10 cellular contexts compared by ENCODE assay signal in genomic region chr2:200373196-200373595, GRCh38.
A peak's percentile ranks its signal among the peaks of the same experiment; 100 is the strongest.
DNase-seq lines count a peak whose midpoint lies in the region; ATAC-seq and TF ChIP-seq lines count a peak whose summit lies in the region.
"Had no signal": no experiment of that assay in that cellular context is flagged by ENCODE, and none has a peak within 500 bp of the region (broad histone marks: within the 10 kb centered on the region; RNA-seq: fewer than 3 reads in every experiment).

No MANE protein-coding gene starts in this region.

- peak overlapping the region; percentile 29 to 96 (median 91) for H3K27ac Mint-ChIP-seq in naive thymus-derived CD8-positive, alpha-beta T cell

- ATAC-seq in GM18858 (IDR thresholded peaks at IDR 0.05; ENCODE audit: unreplicated experiment) (peak; percentile 32), HCT116 (no peak), HG02763 (IDR thresholded peaks at IDR 0.05; ENCODE audit: unreplicated experiment) (no peak), aorta (ENCODE audit: low FRiP score) (no peak)
- ATAC-seq in naive thymus-derived CD8-positive, alpha-beta T cell: no peak

- no peak overlapping the region for H3K4me3 ChIP-seq in HCT116 (replicated peaks in 1 of 2; ENCODE audit: low read depth in 1 of 2, low read length in 2 of 2)
- H3K4me3 ChIP-seq in PC-9: peak overlapping the region; percentile 21; the same call in 1 of the 2 replicates
- no peak overlapping the region for H3K4me3 ChIP-seq in aorta (ENCODE audit: low read length in 2 of 2)

- CTCF ChIA-PET in HCT116 (lab: Charles Lee): no interaction called here
- CTCF ChIA-PET in PC-9 (lab: Charles Lee): interaction anchor here (0.7 kb wide), 1 partner anchor 56 kb away, joined by 4 read pairs; no protein-coding TSS in a partner anchor

- in situ Hi-C loops in GM13977 (cut with MboI; ENCODE audit: low pct_unique_long_range_greater_than_20kb, low sequenced_read_pairs, unreplicated experiment): no loop called here

- H3K27me3 ChIP-seq in HCT116 (ENCODE audit: insufficient read depth, low read length) (no peaks in the 10 kb centered on the region), PC-9 (ENCODE audit: insufficient read depth, low read depth) (no peaks in the 10 kb centered on the region), aorta (ENCODE audit: control insufficient read depth in 1 of 2, insufficient read depth in 2 of 2, low read length in 1 of 2) (no peaks in the 10 kb centered on the region)

- no peak for TF ChIP-seq RAD21 in HCT116 (IDR thresholded peaks at IDR 0.05; ENCODE audit: low read depth)

- intact Hi-C loops in HCT116 (cut with micrococcal nuclease): no loop called here
- intact Hi-C loops in PC-9 (cut with micrococcal nuclease; ENCODE audit: unreplicated experiment): no loop called here
- intact Hi-C loops in aorta (cut with DNase I): no loop called here

- TF ChIP-seq POLR2A in HCT116 (IDR thresholded peaks at IDR 0.05; ENCODE audit: borderline replicate concordance, extremely low read depth, insufficient read depth, insufficient read length): no peak

- RAD21 ChIA-PET in HCT116 (lab: Charles Lee; ENCODE audit: low non-redundant PET in 1 of 2, low total read pairs in 2 of 2, uncharacterized antibody in 2 of 2, unreplicated experiment in 2 of 2): no interaction called here

- no peaks in the 10 kb centered on the region for H4K20me1 ChIP-seq in HCT116 (ENCODE audit: insufficient read depth)
- no peaks in the 10 kb centered on the region for H4K20me1 ChIP-seq in PC-9 (ENCODE audit: insufficient read depth)

- TF ChIP-seq CTCF in HCT116 (IDR thresholded peaks at IDR 0.05 in 2 of 3, conservative IDR thresholded peaks at IDR 0.05 in 1 of 3; ENCODE audit: borderline replicate concordance in 1 of 3, insufficient read depth in 1 of 3, low read depth in 2 of 3, low read length in 2 of 3) (no peak), PC-9 (conservative IDR thresholded peaks at IDR 0.05) (no peak), GM13977 (IDR thresholded peaks at IDR 0.05; ENCODE audit: extremely low read depth, insufficient read depth, missing control alignments) (no peak)

- peaks cover 42% of the 10 kb centered on the region for H3F3A ChIP-seq in PC-9 (ENCODE audit: insufficient read depth, low read depth)

- no peak overlapping the region for H3K27ac ChIP-seq in HCT116 (ENCODE audit: low read depth, low read length)
- H3K27ac ChIP-seq in PC-9: peak overlapping the region; percentile 62
- no peak overlapping the region for H3K27ac ChIP-seq in aorta (ENCODE audit: low read depth in 1 of 2, low read length in 2 of 2)

- no TSS peak for BruUV-seq in HCT116 (replicated peaks; lab: Mats Ljungman, UMichigan)
- BruUV-seq in PC-9 (replicated peaks; lab: Mats Ljungman, UMichigan): no TSS peak

- H3K9ac ChIP-seq in HCT116 (ENCODE audit: low read length): no peak overlapping the region

- peaks cover 16 to 54% (median 36%) of the 10 kb centered on the region in 4 donors for H3K4me1 Mint-ChIP-seq in naive thymus-derived CD8-positive, alpha-beta T cell

- H3K4me2 ChIP-seq in HCT116 (ENCODE audit: low read length) (peak overlapping the region; percentile 43), PC-9 (peak overlapping the region; percentile 58)

- H3K9me3 ChIP-seq in HCT116 (ENCODE audit: control insufficient read depth in 1 of 2, insufficient read depth in 1 of 2, low read depth in 1 of 2, low read length in 2 of 2) (no peaks in the 10 kb centered on the region), PC-9 (ENCODE audit: insufficient read depth, low read depth) (no peaks in the 10 kb centered on the region), aorta (ENCODE audit: control insufficient read depth, low read length) (no peaks in the 10 kb centered on the region)

- no peak overlapping the region for H2AFZ ChIP-seq in HCT116 (ENCODE audit: low read depth, low read length, poor library complexity, severe bottlenecking)
- H2AFZ ChIP-seq in PC-9: no peak overlapping the region

- H3K27me3 Mint-ChIP-seq in naive thymus-derived CD8-positive, alpha-beta T cell: peaks cover 0 to 3% (median 0%) of the 10 kb centered on the region in 5 donors

- peaks cover 0 to 3% (median 0%) of the 10 kb centered on the region in 3 donors for H3K36me3 Mint-ChIP-seq in naive thymus-derived CD8-positive, alpha-beta T cell

- 89% methylated on average over 3 of the region's 3 CpGs for WGBS in aorta, 2 donors

- H3K79me2 ChIP-seq in HCT116 (ENCODE audit: insufficient read depth, low read length) (peaks cover 21% of the 10 kb centered on the region; the same call in 1 of the 2 replicates), PC-9 (ENCODE audit: low read depth) (peaks cover 63% of the 10 kb centered on the region)

- POLR2A ChIA-PET in HCT116 (lab: Charles Lee) (no interaction called here), PC-9 (lab: Charles Lee; ENCODE audit: unreplicated experiment) (interaction anchor here (0.7 kb wide), 1 partner anchor 9 kb away, joined by 25 read pairs; no protein-coding TSS in a partner anchor)
- POLR2A ChIA-PET in naive thymus-derived CD8-positive, alpha-beta T cell (lab: Charles Lee): no interaction called here

- no peaks in the 10 kb centered on the region for H3K9me3 Mint-ChIP-seq in naive thymus-derived CD8-positive, alpha-beta T cell

- H3K36me3 ChIP-seq in HCT116 (ENCODE audit: control insufficient read depth in 1 of 2, insufficient read depth in 2 of 2, low read length in 2 of 2): no peaks in the 10 kb centered on the region
- peaks cover 15% of the 10 kb centered on the region for H3K36me3 ChIP-seq in PC-9 (ENCODE audit: low read depth)
- no peaks in the 10 kb centered on the region for H3K36me3 ChIP-seq in aorta (ENCODE audit: control insufficient read depth in 1 of 2, insufficient read depth in 2 of 2, low read length in 1 of 2)

- peak overlapping the region; percentile 52 to 90 (median 83) for H3K4me3 Mint-ChIP-seq in naive thymus-derived CD8-positive, alpha-beta T cell

- H3K4me1 ChIP-seq in HCT116 (ENCODE audit: control insufficient read depth in 1 of 2, insufficient read depth in 2 of 2, low read length in 2 of 2) (peaks cover 35 to 61% of the 10 kb centered on the region in 2 experiments), PC-9 (replicated peaks; ENCODE audit: insufficient read depth) (peaks cover 65% of the 10 kb centered on the region), aorta (ENCODE audit: control insufficient read depth in 1 of 2, insufficient read depth in 2 of 2, low read length in 2 of 2) (peaks cover 1 to 13% of the 10 kb centered on the region in 2 donors)

- H3K9me2 ChIP-seq in HCT116 (ENCODE audit: insufficient read depth) (no peaks in the 10 kb centered on the region), PC-9 (ENCODE audit: insufficient read depth) (no peaks in the 10 kb centered on the region; the same call in 1 of the 2 replicates)

- no peak for DNase-seq in HCT116 (ENCODE audit: low read depth, low spot score)
- DNase-seq in PC-9: no peak
- no peak for DNase-seq in naive thymus-derived CD8-positive, alpha-beta T cell
- no peak for DNase-seq in aorta
- no peak for DNase-seq in GM13977 (ENCODE audit: low spot score)
- DNase-seq: activated gamma-delta T cell, mesendoderm, NCI-H1092 had no signal

TF ChIP-seq in HCT116, 20 proteins besides CTCF, POLR2A, EP300 and RAD21:
- no peak for TF ChIP-seq REST (IDR thresholded peaks at IDR 0.05; ENCODE audit: low read depth)
- no peak for TF ChIP-seq POLR2AphosphoS5 (IDR thresholded peaks at IDR 0.05; ENCODE audit: low read depth, low read length)
- TF ChIP-seq JUND (IDR thresholded peaks at IDR 0.05): no peak
- no peak for TF ChIP-seq SRF (IDR thresholded peaks at IDR 0.05; ENCODE audit: low read depth)
- no peak for TF ChIP-seq TCF7L2 (IDR thresholded peaks at IDR 0.05; ENCODE audit: borderline replicate concordance, extremely low read depth, insufficient read depth, insufficient read length)
